Comparison of ENCODE assay signal across 1 cellular context in genomic region chr1:223006794-223007193, GRCh38.
TF ChIP-seq lines count a peak whose summit lies in the region.

No MANE protein-coding gene starts in this region.

TF ChIP-seq in liver, 16 proteins besides CTCF, POLR2A, EP300 and RAD21 (continued from another document):
- TF ChIP-seq ZBTB33 (IDR thresholded peaks at IDR 0.05) (no peak), YY1 (IDR thresholded peaks at IDR 0.05) (no peak), MAX (IDR thresholded peaks at IDR 0.05) (no peak), GABPA (IDR thresholded peaks at IDR 0.05 in 1 of 2, conservative IDR thresholded peaks at IDR 0.05 in 1 of 2) (no peak), SP1 (IDR thresholded peaks at IDR 0.05) (no peak), NR2F2 (IDR thresholded peaks at IDR 0.05) (no peak), EGR1 (IDR thresholded peaks at IDR 0.05; ENCODE audit: low read depth in 2 of 2) (no peak), FOXA2 (IDR thresholded peaks at IDR 0.05) (no peak), HNF4A (conservative IDR thresholded peaks at IDR 0.05) (no peak), RXRA (IDR thresholded peaks at IDR 0.05) (no peak), FOXA1 (IDR thresholded peaks at IDR 0.05) (no peak), ATF3 (IDR thresholded peaks at IDR 0.05) (no peak), JUND (IDR thresholded peaks at IDR 0.05) (no peak), HNF4G (IDR thresholded peaks at IDR 0.05) (no peak), REST (IDR thresholded peaks at IDR 0.05) (no peak)
